Comparison of ENCODE assay signal across 9 cellular contexts in genomic region chr20:38825901-38826625, GRCh38. TPM values are rescaled to one million over a fixed set of nuclear protein-coding genes. Genes with fewer than 3 reads are reported as not detected.
A peak's percentile ranks its signal among the peaks of the same experiment; 100 is the strongest.
DNase-seq lines count a peak whose midpoint lies in the region; ATAC-seq and TF ChIP-seq lines count a peak whose summit lies in the region.
"Had no signal": no experiment of that assay in that cellular context is flagged by ENCODE, and none has a peak within 500 bp of the region (broad histone marks: within the 10 kb centered on the region; RNA-seq: fewer than 3 reads in every experiment).

No MANE protein-coding gene starts in this region.

- TF ChIP-seq CTCF in PC-9 (conservative IDR thresholded peaks at IDR 0.05) = no peak
- TF ChIP-seq CTCF in suprapubic skin (IDR thresholded peaks at IDR 0.05) = no peak

- H3K4me3 ChIP-seq in PC-9 (no peak overlapping the region), suprapubic skin (no peak overlapping the region)

- H3K27me3 ChIP-seq in PC-9 (ENCODE audit: insufficient read depth, low read depth) = peaks cover 5% of the 10 kb centered on the region; the same call in 1 of the 2 replicates
- H3K27me3 ChIP-seq in suprapubic skin = peaks cover 19% of the 10 kb centered on the region

- ATAC-seq in HG03108 (IDR thresholded peaks at IDR 0.05; ENCODE audit: unreplicated experiment) = no peak
- no peak for ATAC-seq in HG02798 (IDR thresholded peaks at IDR 0.05; ENCODE audit: poor library complexity, unreplicated experiment)

- DNase-seq in COR-L47 (lab: John Stamatoyannopoulos, UW) (peak; percentile 60), HuH-7 (ENCODE audit: low spot score) (peak; percentile 74), PC-9 (peak; percentile 41 to 85), iPS-NIHi7 (ENCODE audit: extremely low spot score) (peak; percentile 68), suprapubic skin (ENCODE audit: low spot score in 2 of 2) (no peak), UCSD-AML1 (lab: John Stamatoyannopoulos, UW; ENCODE audit: unreplicated experiment) (no peak)
- DNase-seq: aorta had no signal

- no peaks in the 10 kb centered on the region for H4K20me1 ChIP-seq in PC-9 (ENCODE audit: insufficient read depth)

- no peaks in the 10 kb centered on the region for H3K79me2 ChIP-seq in PC-9 (ENCODE audit: low read depth)

- BruUV-seq in PC-9 (replicated peaks; lab: Mats Ljungman, UMichigan) = no TSS peak

- H3K36me3 ChIP-seq in PC-9 (ENCODE audit: low read depth) = no peaks in the 10 kb centered on the region
- H3K36me3 ChIP-seq in suprapubic skin = no peaks in the 10 kb centered on the region

- H2AFZ ChIP-seq in PC-9 = no peak overlapping the region

- H3F3A ChIP-seq in PC-9 (ENCODE audit: insufficient read depth, low read depth) = peaks cover 15% of the 10 kb centered on the region; the same call in 1 of the 2 replicates

- POLR2A ChIA-PET in PC-9 (lab: Charles Lee; ENCODE audit: unreplicated experiment) = interaction anchor here (0.6 to 0.7 kb wide), 3 partner anchors 191 to 305 kb away, joined by 4 to 10 read pairs (median 7); no protein-coding TSS in a partner anchor

- H3K9me3 ChIP-seq in PC-9 (ENCODE audit: insufficient read depth, low read depth) (peaks cover 6% of the 10 kb centered on the region; the same call in 1 of the 2 replicates), suprapubic skin (no peaks in the 10 kb centered on the region)

- H3K4me2 ChIP-seq in PC-9 = peak overlapping the region; percentile 61

- TF ChIP-seq POLR2A in suprapubic skin (IDR thresholded peaks at IDR 0.05) = no peak

- intact Hi-C loops in PC-9 (cut with micrococcal nuclease; ENCODE audit: unreplicated experiment) = loop anchor here (5.0 kb wide), 1 partner anchor 34 kb away; no protein-coding TSS in a partner anchor

- CTCF ChIA-PET in PC-9 (lab: Charles Lee) = interaction anchor here (0.6 to 0.7 kb wide), 2 partner anchors 23 to 58 kb away, joined by 3 to 4 read pairs; no protein-coding TSS in a partner anchor

- H3K4me1 ChIP-seq in PC-9 (replicated peaks; ENCODE audit: insufficient read depth) = peaks cover 46% of the 10 kb centered on the region
- H3K4me1 ChIP-seq in suprapubic skin = no peaks in the 10 kb centered on the region

- WGBS in suprapubic skin = 31% methylated on average over 9 of the region's 9 CpGs

- no peaks in the 10 kb centered on the region for H3K9me2 ChIP-seq in PC-9 (ENCODE audit: insufficient read depth)

- TF ChIP-seq EP300 in suprapubic skin (IDR thresholded peaks at IDR 0.05) = no peak

- H3K27ac ChIP-seq in PC-9 = peak overlapping the region; percentile 44
- H3K27ac ChIP-seq in suprapubic skin = no peak overlapping the region

RNA-seq across cellular contexts. Expression of gene PPP1R16B, which starts 20.6 kb away (rescaled TPM):
- 0.05 TPM in 1 of 2 replicates, not detected in the other for total RNA-seq in PC-9 (2021)
- 1 to 10 TPM in 3 of 4 donors, under 1 TPM in 1; 0.87 to 5.6 (median 3.6) TPM for total RNA-seq in suprapubic skin

Comparison
In these comparisons a context has a peak if more than half of its experiments do, and no peak if none do; other contexts are left out.
1. DNase-seq: peak in COR-L47 (single experiment), HuH-7 (single experiment), PC-9 (2 of 2) and iPS-NIHi7 (single experiment); none in suprapubic skin (0 of 2) and UCSD-AML1 (single experiment).